ENCODE assay signal across 14 cellular contexts in genomic region chr1:204532832-204533231, GRCh38.
"Had no signal": no experiment of that assay in that cellular context is flagged by ENCODE, and none has a peak within 500 bp of the region (broad histone marks: within the 10 kb centered on the region; RNA-seq: fewer than 3 reads in every experiment).

No MANE protein-coding gene starts in this region.

- H3K27ac Mint-ChIP-seq: activated naive CD4-positive, alpha-beta T cell treated with anti-CD3 and anti-CD28 coated beads for 36 hours; stimulated activated effector memory CD8-positive, alpha-beta T cell treated with anti-CD3 and anti-CD28 coated beads, Interleukin-12 subunit alpha, Interleukin-12 subunit beta, amount 100 ng/mL, for 72 hours had no signal

- H3K9me3 ChIP-seq: mucosa of descending colon, sigmoid colon, thoracic aorta, upper lobe of right lung had no signal

- DNase-seq: activated CD4-positive, alpha-beta T cell treated with anti-CD3 and anti-CD28 coated beads, Interleukin-2, amount 50 U/mL, for 1 hour; activated naive CD4-positive, alpha-beta T cell treated with anti-CD3 and anti-CD28 coated beads for 36 hours; dermis blood vessel endothelial cell; effector memory CD4-positive, alpha-beta T cell; mesenchymal stem cell; mucosa of descending colon; naive B cell; nucleus accumbens; sigmoid colon; stimulated activated CD4-positive, alpha-beta T cell treated with anti-CD3 and anti-CD28 coated beads, Interleukin-4, amount 100 ng/mL, for 24 hours; T1000; upper lobe of right lung had no signal

- H3K4me3 ChIP-seq: mucosa of descending colon, sigmoid colon, thoracic aorta, upper lobe of right lung had no signal

- H3K4me3 Mint-ChIP-seq: activated naive CD4-positive, alpha-beta T cell treated with anti-CD3 and anti-CD28 coated beads for 36 hours; naive B cell; stimulated activated effector memory CD8-positive, alpha-beta T cell treated with anti-CD3 and anti-CD28 coated beads, Interleukin-12 subunit alpha, Interleukin-12 subunit beta, amount 100 ng/mL, for 72 hours had no signal

- H3K27me3 ChIP-seq: sigmoid colon, upper lobe of right lung had no signal

- ATAC-seq: mucosa of descending colon; stimulated activated effector memory CD8-positive, alpha-beta T cell treated with anti-CD3 and anti-CD28 coated beads, Interleukin-12 subunit alpha, Interleukin-12 subunit beta, amount 100 ng/mL, for 72 hours; upper lobe of right lung had no signal

- H3K4me1 ChIP-seq: sigmoid colon, upper lobe of right lung had no signal

- H3K27ac ChIP-seq: sigmoid colon, thoracic aorta, upper lobe of right lung had no signal

- H3K27me3 Mint-ChIP-seq: naive B cell had no signal

- H3K9me3 Mint-ChIP-seq: activated naive CD4-positive, alpha-beta T cell treated with anti-CD3 and anti-CD28 coated beads for 36 hours; naive B cell; stimulated activated effector memory CD8-positive, alpha-beta T cell treated with anti-CD3 and anti-CD28 coated beads, Interleukin-12 subunit alpha, Interleukin-12 subunit beta, amount 100 ng/mL, for 72 hours had no signal
